In genomic region chr15:74071645-74072044, GRCh38 we compare ENCODE assay signal across 13 cellular contexts. TPM values are rescaled to one million over a fixed set of nuclear protein-coding genes. Genes with fewer than 3 reads are reported as not detected.
"Had no signal": no experiment of that assay in that cellular context is flagged by ENCODE, and none has a peak within 500 bp of the region (broad histone marks: within the 10 kb centered on the region; RNA-seq: fewer than 3 reads in every experiment).

No MANE protein-coding gene starts in this region.

RNA-seq across cellular contexts. Expression of gene GOLGA6A, which starts 10.7 kb away (rescaled TPM):
- total RNA-seq: colonic mucosa, dermis microvascular lymphatic vessel endothelial cell, esophagus squamous epithelium, glomerular endothelial cell, heart right ventricle, kidney epithelial cell, left cardiac atrium, left lung, left ventricle myocardium superior, mammary epithelial cell, mononuclear cell, mucosa of gallbladder had no signal

RNA-seq across cellular contexts. Expression of gene ISLR2, which starts 58.7 kb away (rescaled TPM):
- total RNA-seq: endodermal cell, mononuclear cell had no signal
